In genomic region chr17:60514053-60514452, GRCh38 we compare ENCODE assay signal across 1 cellular context.
TF ChIP-seq lines count a peak whose summit lies in the region.

No MANE protein-coding gene starts in this region.

TF ChIP-seq in H1, 55 proteins besides CTCF, POLR2A, EP300 and RAD21:
- TF ChIP-seq POU5F1 (IDR thresholded peaks at IDR 0.05; ENCODE audit: low read depth, low read length) = no peak
- no peak for TF ChIP-seq TAF7 (optimal IDR thresholded peaks at IDR 0.05; ENCODE audit: borderline replicate concordance, low read depth, low read length)
- TF ChIP-seq CEBPB (IDR thresholded peaks at IDR 0.05; ENCODE audit: low read depth, low read length) = no peak
- TF ChIP-seq FOSL1 (IDR thresholded peaks at IDR 0.05; ENCODE audit: insufficient read depth, low read depth, low read length) = no peak
- no peak for TF ChIP-seq CHD2 (IDR thresholded peaks at IDR 0.05; ENCODE audit: low read length)
- no peak for TF ChIP-seq BCL11A (IDR thresholded peaks at IDR 0.05; ENCODE audit: low read depth in 2 of 2, low read length in 2 of 2)
